ENCODE assay signal across 8 cellular contexts in the genomic region with DNA sequence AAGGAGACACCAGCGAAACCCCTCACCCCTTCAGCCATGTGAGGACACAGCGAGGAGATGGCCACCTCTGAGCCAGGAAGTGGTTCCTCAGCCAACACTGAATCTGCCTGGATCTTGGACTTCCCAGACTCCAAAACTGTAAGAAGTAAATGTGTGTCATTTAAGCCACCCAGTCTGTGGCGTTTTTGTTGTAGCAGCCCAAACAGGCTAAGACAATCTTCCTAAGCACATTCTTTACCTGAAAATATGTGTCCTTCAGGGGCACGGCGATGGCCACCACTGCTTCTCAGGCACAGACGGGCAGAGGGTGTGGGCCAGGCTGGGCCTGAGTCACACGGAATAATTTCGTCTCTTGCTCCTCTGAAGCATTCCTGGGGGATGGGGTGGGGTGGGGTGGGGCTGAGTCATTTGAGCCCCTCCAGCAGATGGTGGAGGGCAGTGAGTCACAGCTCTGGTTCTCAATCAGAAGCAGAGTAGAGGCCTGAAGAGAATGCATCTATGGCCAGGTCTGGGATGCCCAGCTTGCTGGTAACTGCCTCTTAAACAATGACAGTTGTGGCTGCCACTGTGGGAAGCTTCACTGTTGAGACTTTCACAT.
DNase-seq lines count a peak whose midpoint lies in the region; ATAC-seq and TF ChIP-seq lines count a peak whose summit lies in the region.

No MANE protein-coding gene starts in this region.

- no peak overlapping the region for H3K4me3 ChIP-seq in MG63
- no peak overlapping the region for H3K4me3 ChIP-seq in endodermal cell (ENCODE audit: low read length)
- H3K4me3 ChIP-seq in skeletal muscle cell (ENCODE audit: low read depth, low read length), result no peak overlapping the region
- no peak overlapping the region for H3K4me3 ChIP-seq in dorsolateral prefrontal cortex

- H3K9me3 ChIP-seq in MG63 (peaks cover 22% of the 10 kb centered on the region), endodermal cell (ENCODE audit: control insufficient read depth, low read length) (peaks cover 19% of the 10 kb centered on the region)

- peaks cover 5% of the 10 kb centered on the region for H3K27me3 Mint-ChIP-seq in endodermal cell (ENCODE audit: insufficient read depth)

- intact Hi-C loops in dorsolateral prefrontal cortex (cut with DNase I), result no loop called here

- H3K36me3 ChIP-seq in MG63 (no peaks in the 10 kb centered on the region; the same call in 1 of the 2 replicates), endodermal cell (ENCODE audit: control insufficient read depth, insufficient read depth, low read length) (no peaks in the 10 kb centered on the region)

- H3K27ac Mint-ChIP-seq in endodermal cell, result no peak overlapping the region

- ATAC-seq in GM21390 (IDR thresholded peaks at IDR 0.05; ENCODE audit: unreplicated experiment), result no peak
- no peak for ATAC-seq in GM18858 (IDR thresholded peaks at IDR 0.05; ENCODE audit: unreplicated experiment)

- peaks cover 22% of the 10 kb centered on the region for H3K9me3 Mint-ChIP-seq in endodermal cell

- H3K4me1 Mint-ChIP-seq in endodermal cell, result no peaks in the 10 kb centered on the region

- H3K36me3 Mint-ChIP-seq in endodermal cell (ENCODE audit: low read depth), result peaks cover 5% of the 10 kb centered on the region

- no peaks in the 10 kb centered on the region for H3K4me1 ChIP-seq in endodermal cell (ENCODE audit: control insufficient read depth, insufficient read depth, low read length)

- H3K9ac ChIP-seq in endodermal cell (ENCODE audit: extremely low read depth, low read length, poor library complexity, severe bottlenecking), result no peak overlapping the region

- TF ChIP-seq CTCF in endodermal cell (conservative IDR thresholded peaks at IDR 0.05) (no peak), dorsolateral prefrontal cortex (IDR thresholded peaks at IDR 0.05 in 54 of 56, conservative IDR thresholded peaks at IDR 0.05 in 2 of 56; ENCODE audit: low read depth in 1 of 56, partially characterized antibody in 56 of 56) (no peak)

- WGBS in endodermal cell (ENCODE audit: insufficient coverage in 1 of 2, insufficient read length in 1 of 2), 2 experiments, result 89 to 90% methylated on average over 2 to 8 of the region's 8 CpGs

- no peaks in the 10 kb centered on the region for H3K27me3 ChIP-seq in MG63
- peaks cover 5% of the 10 kb centered on the region for H3K27me3 ChIP-seq in endodermal cell (ENCODE audit: control insufficient read depth, insufficient read depth, low read length, poor library complexity, severe bottlenecking)
- no peaks in the 10 kb centered on the region for H3K27me3 ChIP-seq in dorsolateral prefrontal cortex

- no peak overlapping the region for H3K4me3 Mint-ChIP-seq in endodermal cell

- no peak overlapping the region for H3K27ac ChIP-seq in endodermal cell (ENCODE audit: low read depth, low read length)
- H3K27ac ChIP-seq in dorsolateral prefrontal cortex, result no peak overlapping the region

- DNase-seq in EH (ENCODE audit: low read depth) (peak; percentile 99), MG63 (peak; percentile 90), endodermal cell (peak; percentile 41), skeletal muscle cell (ENCODE audit: low read depth) (peak; percentile 90), dorsolateral prefrontal cortex (no peak), KG1 (lab: John Stamatoyannopoulos, UW) (no peak)

Comparison
In these comparisons a context has a peak if more than half of its experiments do, and no peak if none do; other contexts are left out.
1. DNase-seq: peak in EH (single experiment), MG63 (single experiment), endodermal cell (single experiment) and skeletal muscle cell (single experiment); none in dorsolateral prefrontal cortex (0 of 10) and KG1 (single experiment).